Comparison of ENCODE assay signal across 8 cellular contexts in genomic region chr3:177361042-177361938, GRCh38.
DNase-seq lines count a peak whose midpoint lies in the region; ATAC-seq and TF ChIP-seq lines count a peak whose summit lies in the region.

No MANE protein-coding gene starts in this region.

- peaks cover 18% of the 10 kb centered on the region for H3K36me3 Mint-ChIP-seq in CD4-positive, alpha-beta T cell (ENCODE audit: low read depth)

- H3K9me3 Mint-ChIP-seq in CD4-positive, alpha-beta T cell: no peaks in the 10 kb centered on the region

- H3K27me3 ChIP-seq in CD4-positive, alpha-beta T cell (ENCODE audit: control insufficient read depth, insufficient read depth, low read length): no peaks in the 10 kb centered on the region
- H3K27me3 ChIP-seq in neutrophil: no peaks in the 10 kb centered on the region

- no peak for DNase-seq in CD4-positive, alpha-beta T cell
- peak; percentile 61 for DNase-seq in NAMALWA (ENCODE audit: low spot score)
- peak in 8 of 61 donors; percentile 4 to 32 (median 22) for DNase-seq in caudate nucleus (lab: John Stamatoyannopoulos, UW)
- no peak for DNase-seq in T-helper 9 cell
- DNase-seq in glomerular visceral epithelial cell (ENCODE audit: extremely low spot score): no peak
- no peak for DNase-seq in OCI-M2 (lab: John Stamatoyannopoulos, UW; ENCODE audit: unreplicated experiment)

- peaks cover 13% of the 10 kb centered on the region for H3K27me3 Mint-ChIP-seq in CD4-positive, alpha-beta T cell

- CTCF ChIA-PET in CD4-positive, alpha-beta T cell (lab: Charles Lee): interaction anchor here (1.1 to 5.1 kb wide), 4 partner anchors 159 to 310 kb away, joined by 3 to 25 read pairs (median 6); no protein-coding TSS in a partner anchor

- H3K27ac ChIP-seq in CD4-positive, alpha-beta T cell (ENCODE audit: low read depth, low read length): peak overlapping the region; percentile 98
- peak overlapping the region; percentile 97 for H3K27ac ChIP-seq in caudate nucleus (ENCODE audit: low read depth, low read length)
- H3K27ac ChIP-seq in neutrophil: peak overlapping the region; percentile 100

- no peak for TF ChIP-seq CTCF in CD4-positive, alpha-beta T cell (IDR thresholded peaks at IDR 0.05)
- no peak for TF ChIP-seq CTCF in neutrophil (IDR thresholded peaks at IDR 0.05)

- ATAC-seq in CD4-positive, alpha-beta T cell (ENCODE audit: poor library complexity): no peak
- no peak for ATAC-seq in GM21717 (IDR thresholded peaks at IDR 0.05; ENCODE audit: unreplicated experiment)

- H3K4me1 ChIP-seq in neutrophil (ENCODE audit: control insufficient read depth in 1 of 2, insufficient read depth in 1 of 2, low read depth in 1 of 2, low read length in 1 of 2): peaks cover 50 to 55% of the 10 kb centered on the region in 2 experiments

- peaks cover 52% of the 10 kb centered on the region for H3K4me1 Mint-ChIP-seq in CD4-positive, alpha-beta T cell (ENCODE audit: low read depth)

- H3K9me3 ChIP-seq in CD4-positive, alpha-beta T cell (ENCODE audit: control insufficient read depth, low read length): no peaks in the 10 kb centered on the region
- no peaks in the 10 kb centered on the region for H3K9me3 ChIP-seq in neutrophil

- peak overlapping the region; percentile 100 for H3K27ac Mint-ChIP-seq in CD4-positive, alpha-beta T cell

- H3K4me3 ChIP-seq in neutrophil (ENCODE audit: low read depth in 1 of 2, low read length in 1 of 2): peak overlapping the region; percentile 69 to 70

- intact Hi-C loops in CD4-positive, alpha-beta T cell (cut with DNase I, micrococcal nuclease): loop anchor here (5.0 to 10.0 kb wide), 5 partner anchors 231 to 964 kb away; no protein-coding TSS in a partner anchor

- H3K4me3 Mint-ChIP-seq in CD4-positive, alpha-beta T cell: peak overlapping the region; percentile 98

- H3K36me3 ChIP-seq in neutrophil: no peaks in the 10 kb centered on the region

- POLR2A ChIA-PET in CD4-positive, alpha-beta T cell (lab: Charles Lee): interaction anchor here (0.6 to 10.8 kb wide), 24 partner anchors 8 to 514 kb away, joined by 3 to 523 read pairs (median 4); partner anchors contain the start of gene TBL1XR1
